In genomic region chr12:45051490-45052105, GRCh38 we compare ENCODE assay signal across 9 cellular contexts. TPM values are rescaled to one million over a fixed set of nuclear protein-coding genes. Genes with fewer than 3 reads are reported as not detected.
DNase-seq lines count a peak whose midpoint lies in the region; ATAC-seq and TF ChIP-seq lines count a peak whose summit lies in the region.
"Had no signal": no experiment of that assay in that cellular context is flagged by ENCODE, and none has a peak within 500 bp of the region (broad histone marks: within the 10 kb centered on the region; RNA-seq: fewer than 3 reads in every experiment).

No MANE protein-coding gene starts in this region.

- H3K4me3 ChIP-seq in H7 (ENCODE audit: insufficient read depth, low read depth, low read length) (peak overlapping the region; percentile 53), SK-N-MC (peak overlapping the region; percentile 92), skeletal muscle cell (ENCODE audit: low read depth, low read length) (peak overlapping the region; percentile 41)

- H3K4me1 Mint-ChIP-seq in glutamatergic neuron (ENCODE audit: low read depth, unreplicated experiment): peaks cover 4% of the 10 kb centered on the region
- no peaks in the 10 kb centered on the region for H3K4me1 Mint-ChIP-seq in activated CD4-positive, alpha-beta memory T cell treated with anti-CD3 and anti-CD28 coated beads, Interleukin-2, amount 10 ng/mL, durations not matched to agents 7 days and 5 days

- peak overlapping the region; percentile 64 for H3K9ac ChIP-seq in SK-N-MC (ENCODE audit: insufficient read length)

- no peak for TF ChIP-seq CTCF in glutamatergic neuron (IDR thresholded peaks at IDR 0.05; ENCODE audit: partially characterized antibody, unreplicated experiment)

- H3K36me3 Mint-ChIP-seq in glutamatergic neuron (ENCODE audit: unreplicated experiment): no peaks in the 10 kb centered on the region
- H3K36me3 Mint-ChIP-seq in activated CD4-positive, alpha-beta memory T cell treated with anti-CD3 and anti-CD28 coated beads, Interleukin-2, amount 10 ng/mL, durations not matched to agents 7 days and 5 days (ENCODE audit: low read depth): no peaks in the 10 kb centered on the region

- POLR2A ChIA-PET in activated CD4-positive, alpha-beta memory T cell treated with anti-CD3 and anti-CD28 coated beads, Interleukin-2, amount 10 ng/mL, durations not matched to agents 7 days and 5 days (lab: Charles Lee): no interaction called here

- H3K9me3 Mint-ChIP-seq in glutamatergic neuron (ENCODE audit: unreplicated experiment): peaks cover 1% of the 10 kb centered on the region
- H3K9me3 Mint-ChIP-seq in activated CD4-positive, alpha-beta memory T cell treated with anti-CD3 and anti-CD28 coated beads, Interleukin-2, amount 10 ng/mL, durations not matched to agents 7 days and 5 days: no peaks in the 10 kb centered on the region

- no peak for ATAC-seq in GM21381 (IDR thresholded peaks at IDR 0.05; ENCODE audit: unreplicated experiment)

- H3K27me3 Mint-ChIP-seq in glutamatergic neuron (ENCODE audit: unreplicated experiment): peaks cover 4% of the 10 kb centered on the region
- H3K27me3 Mint-ChIP-seq in activated CD4-positive, alpha-beta memory T cell treated with anti-CD3 and anti-CD28 coated beads, Interleukin-2, amount 10 ng/mL, durations not matched to agents 7 days and 5 days: peaks cover 48% of the 10 kb centered on the region

- no peaks in the 10 kb centered on the region for H3K9me3 ChIP-seq in SK-N-MC (ENCODE audit: low read depth, low read length)

- DNase-seq in H7 (peak; percentile 5), SK-N-MC (ENCODE audit: low read depth, low spot score) (no peak), glutamatergic neuron (no peak), skeletal muscle cell (ENCODE audit: low read depth) (no peak), NCI-H2196 (lab: John Stamatoyannopoulos, UW; ENCODE audit: unreplicated experiment) (no peak), SHP77 treated with DMSO at 0.1 percent for 48 hours (lab: John Stamatoyannopoulos, UW) (no peak)
- DNase-seq in activated CD4-positive, alpha-beta memory T cell treated with anti-CD3 and anti-CD28 coated beads, Interleukin-2, amount 10 ng/mL, durations not matched to agents 7 days and 5 days: no peak
- DNase-seq: Kasumi-1 had no signal

- no peak overlapping the region for H3K27ac Mint-ChIP-seq in glutamatergic neuron (ENCODE audit: unreplicated experiment)
- H3K27ac Mint-ChIP-seq in activated CD4-positive, alpha-beta memory T cell treated with anti-CD3 and anti-CD28 coated beads, Interleukin-2, amount 10 ng/mL, durations not matched to agents 7 days and 5 days: no peak overlapping the region

- H3K27ac ChIP-seq in SK-N-MC: no peak overlapping the region

- H3K36me3 ChIP-seq in H7 (replicated peaks; ENCODE audit: control insufficient read depth, insufficient read depth, low read length) (no peaks in the 10 kb centered on the region), SK-N-MC (ENCODE audit: insufficient read depth, low read length) (no peaks in the 10 kb centered on the region)

- H3K4me3 Mint-ChIP-seq in glutamatergic neuron (ENCODE audit: unreplicated experiment): peak overlapping the region; percentile 85
- no peak overlapping the region for H3K4me3 Mint-ChIP-seq in activated CD4-positive, alpha-beta memory T cell treated with anti-CD3 and anti-CD28 coated beads, Interleukin-2, amount 10 ng/mL, durations not matched to agents 7 days and 5 days

- peaks cover 45% of the 10 kb centered on the region for H3K27me3 ChIP-seq in H7 (ENCODE audit: control insufficient read depth, insufficient read depth, low read length)

- CTCF ChIA-PET in activated CD4-positive, alpha-beta memory T cell treated with anti-CD3 and anti-CD28 coated beads, Interleukin-2, amount 10 ng/mL, durations not matched to agents 7 days and 5 days (lab: Charles Lee): no interaction called here

RNA-seq across cellular contexts. Expression of gene DBX2, which starts 0.7 kb away (rescaled TPM):
- not detected in 2 replicates for total RNA-seq in H7 (2014; rRNA removed; shearing (Covaris generic))
- total RNA-seq in glutamatergic neuron (ENCODE audit: unreplicated experiment): not detected
- total RNA-seq in activated CD4-positive, alpha-beta memory T cell treated with anti-CD3 and anti-CD28 coated beads, Interleukin-2, amount 10 ng/mL, durations not matched to agents 7 days and 5 days: not detected

Comparison
In these comparisons a context has a peak if more than half of its experiments do, and no peak if none do; other contexts are left out.
1. H3K4me3 ChIP-seq: peak in every context shown above with its lines; median percentile 92 in SK-N-MC; 53 in H7; 41 in skeletal muscle cell.